13 cellular contexts compared by ENCODE assay signal in genomic region chr21:46509760-46510159, GRCh38. TPM values are rescaled to one million over a fixed set of nuclear protein-coding genes. Genes with fewer than 3 reads are reported as not detected.
DNase-seq lines count a peak whose midpoint lies in the region; ATAC-seq, FAIRE-seq and TF ChIP-seq lines count a peak whose summit lies in the region.
"Had no signal": no experiment of that assay in that cellular context is flagged by ENCODE, and none has a peak within 500 bp of the region (broad histone marks: within the 10 kb centered on the region; RNA-seq: fewer than 3 reads in every experiment).

No MANE protein-coding gene starts in this region.

- TF ChIP-seq CTCF in HCT116 (IDR thresholded peaks at IDR 0.05 in 2 of 3, conservative IDR thresholded peaks at IDR 0.05 in 1 of 3; ENCODE audit: borderline replicate concordance in 1 of 3, insufficient read depth in 1 of 3, low read depth in 2 of 3, low read length in 2 of 3) (no peak), Peyer's patch (IDR thresholded peaks at IDR 0.05) (no peak), retinal pigment epithelial cell (conservative IDR thresholded peaks at IDR 0.05; ENCODE audit: low read depth, low read length) (no peak)

- in situ Hi-C loops in KBM-7 (cut with MboI; ENCODE audit: low pct_unique_long_range_greater_than_20kb, low sequenced_read_pairs), result no loop called here

- TF ChIP-seq POLR2A in HCT116 (IDR thresholded peaks at IDR 0.05; ENCODE audit: borderline replicate concordance, extremely low read depth, insufficient read depth, insufficient read length) (no peak), Peyer's patch (IDR thresholded peaks at IDR 0.05) (no peak), GM12892 (IDR thresholded peaks at IDR 0.05; ENCODE audit: low read depth, low read length) (no peak)

- H3K4me1 ChIP-seq in HCT116 (ENCODE audit: control insufficient read depth in 1 of 2, insufficient read depth in 2 of 2, low read length in 2 of 2) (peaks cover 3 to 15% of the 10 kb centered on the region in 2 experiments; a peak in 3 of 4 replicates), Peyer's patch (no peaks in the 10 kb centered on the region)

- H2AFZ ChIP-seq in HCT116 (ENCODE audit: low read depth, low read length, poor library complexity, severe bottlenecking), result no peak overlapping the region

- no peak overlapping the region for H3K9ac ChIP-seq in HCT116 (ENCODE audit: low read length)

- DNase-seq in HCT116 (ENCODE audit: low read depth, low spot score), result peak; percentile 18
- DNase-seq in Peyer's patch, result peak in 2 of 3 donors; percentile 66 to 76
- peak; percentile 79 for DNase-seq in retinal pigment epithelial cell (ENCODE audit: low read depth)
- no peak for DNase-seq in KBM-7
- no peak for DNase-seq in GM12892 (ENCODE audit: insufficient read length)
- DNase-seq in Right ventricle myocardium inferior (ENCODE audit: missing footprints), result no peak
- DNase-seq: activated CD8-positive, alpha-beta T cell treated with anti-CD3 and anti-CD28 coated beads, Interleukin-2, amount 10 ng/mL, durations not matched to agents 7 days and 5 days; activated naive CD8-positive, alpha-beta T cell treated with anti-CD3 and anti-CD28 coated beads, Interleukin-2, amount 10 ng/mL, durations not matched to agents 7 days and 5 days; effector CD8-positive, alpha-beta T cell; HCEC 1CT; MV-4-11 had no signal

- H3K9me3 ChIP-seq in HCT116 (ENCODE audit: control insufficient read depth in 1 of 2, insufficient read depth in 1 of 2, low read depth in 1 of 2, low read length in 2 of 2), result no peaks in the 10 kb centered on the region
- no peaks in the 10 kb centered on the region for H3K9me3 ChIP-seq in Peyer's patch

- ATAC-seq in HCT116, result peak; percentile 82
- peak; percentile 99 for ATAC-seq in esophagus mucosa
- ATAC-seq in Right ventricle myocardium inferior, result no peak
- ATAC-seq: activated CD8-positive, alpha-beta T cell treated with anti-CD3 and anti-CD28 coated beads, Interleukin-2, amount 10 ng/mL, durations not matched to agents 7 days and 5 days; natural killer cell treated with Interleukin-12 subunit alpha and Interleukin-12 subunit beta and Interleukin-15 and Interleukin-18, amount 100 ng/mL, for 72 hours had no signal

- no peak overlapping the region for H3K4me3 ChIP-seq in HCT116 (replicated peaks in 1 of 2; ENCODE audit: low read depth in 1 of 2, low read length in 2 of 2)
- no peak overlapping the region for H3K4me3 ChIP-seq in Peyer's patch
- no peak overlapping the region for H3K4me3 ChIP-seq in retinal pigment epithelial cell (ENCODE audit: low read length)

- RAD21 ChIA-PET in HCT116 (lab: Charles Lee; ENCODE audit: low non-redundant PET in 1 of 2, low total read pairs in 2 of 2, uncharacterized antibody in 2 of 2, unreplicated experiment in 2 of 2), result no interaction called here

- POLR2A ChIA-PET in HCT116 (lab: Charles Lee), result interaction anchor here (1.1 kb wide), 1 partner anchor 9 kb away, joined by 3 read pairs; no protein-coding TSS in a partner anchor

- TF ChIP-seq RAD21 in HCT116 (IDR thresholded peaks at IDR 0.05; ENCODE audit: low read depth), result no peak

- H3K9me2 ChIP-seq in HCT116 (ENCODE audit: insufficient read depth), result no peaks in the 10 kb centered on the region

- no TSS peak for BruUV-seq in HCT116 (replicated peaks; lab: Mats Ljungman, UMichigan)

- H4K20me1 ChIP-seq in HCT116 (ENCODE audit: insufficient read depth), result no peaks in the 10 kb centered on the region

- peak overlapping the region; percentile 51; the same call in 1 of the 2 replicates for H3K27ac ChIP-seq in HCT116 (ENCODE audit: low read depth, low read length)
- H3K27ac ChIP-seq in Peyer's patch, result peak overlapping the region in 1 of 4 donors; percentile 58

- peak overlapping the region; percentile 24 for H3K4me2 ChIP-seq in HCT116 (ENCODE audit: low read length)

- H3K79me2 ChIP-seq in HCT116 (ENCODE audit: insufficient read depth, low read length), result no peaks in the 10 kb centered on the region

- CTCF ChIA-PET in HCT116 (lab: Charles Lee), result no interaction called here

- FAIRE-seq in GM12892 (lab: Jason Lieb, UNC), result no peak

- H3K36me3 ChIP-seq in HCT116 (ENCODE audit: control insufficient read depth in 1 of 2, insufficient read depth in 2 of 2, low read length in 2 of 2) (peaks cover 8 to 21% of the 10 kb centered on the region in 2 experiments), Peyer's patch (peaks cover 0 to 58% (median 0%) of the 10 kb centered on the region in 3 donors)

- no peaks in the 10 kb centered on the region for H3K27me3 ChIP-seq in HCT116 (ENCODE audit: insufficient read depth, low read length)
- no peaks in the 10 kb centered on the region for H3K27me3 ChIP-seq in Peyer's patch

- intact Hi-C loops in HCT116 (cut with micrococcal nuclease), result no loop called here
- intact Hi-C loops in Right ventricle myocardium inferior (cut with DNase I), result no loop called here

TF ChIP-seq in HCT116, 20 proteins besides CTCF, POLR2A, EP300 and RAD21:
- TF ChIP-seq SRF (IDR thresholded peaks at IDR 0.05; ENCODE audit: low read depth) (no peak), FOSL1 (IDR thresholded peaks at IDR 0.05; ENCODE audit: low read depth) (peak; percentile 8; the same call in 1 of the 2 replicates)

RNA-seq across cellular contexts. Expression of gene DIP2A, which starts 51.1 kb away (rescaled TPM):
- 39.9 TPM for total RNA-seq in HCT116 (2021; ENCODE audit: unreplicated experiment)
- polyA plus RNA-seq in HCT116 (2012), result 23.9 and 28.0 TPM in 2 replicates
- total RNA-seq in Peyer's patch, result 100 to 1,000 TPM in 1 of 4 donors, 10 to 100 TPM in 3; 69.9 to 108 (median 85.3) TPM
- 25.5 TPM for total RNA-seq in esophagus mucosa
- 20.8 TPM for polyA plus RNA-seq in GM12892 (2012; ENCODE audit: missing spikeins)
- total RNA-seq in Right ventricle myocardium inferior, result 23.9 TPM

Comparison
In these comparisons a context has a peak if more than half of its experiments do, and no peak if none do; other contexts are left out.
1. DNase-seq: peak in HCT116 (single experiment), Peyer's patch (2 of 3) and retinal pigment epithelial cell (single experiment); none in KBM-7 (single experiment), GM12892 (single experiment) and Right ventricle myocardium inferior (single experiment).